Comparison of ENCODE assay signal across 2 cellular contexts in the genomic region with DNA sequence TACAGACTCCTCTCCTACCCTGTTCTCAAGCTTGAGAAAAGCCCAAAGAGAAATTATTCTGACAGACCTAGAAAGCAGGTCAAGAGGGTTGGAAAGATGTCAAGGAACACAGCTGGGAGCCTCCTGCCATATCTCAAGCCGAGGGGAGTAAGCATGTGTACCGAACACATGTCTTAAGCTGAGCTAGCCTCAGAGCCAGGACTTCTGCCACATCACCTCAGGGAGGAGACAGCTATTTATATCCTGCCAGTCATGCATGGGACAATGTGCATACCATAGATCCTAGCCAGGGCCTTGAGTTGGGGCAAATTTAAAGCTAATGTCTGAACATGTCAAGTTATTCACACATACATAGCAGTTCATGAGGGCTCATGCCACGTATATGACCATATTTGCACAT.
TF ChIP-seq lines count a peak whose summit lies in the region.

No MANE protein-coding gene starts in this region.

TF ChIP-seq in A549, 52 proteins besides CTCF, POLR2A, EP300 and RAD21 (continued from another document):
- TF ChIP-seq MAZ (IDR thresholded peaks at IDR 0.05; ENCODE audit: borderline replicate concordance, low read depth, low read length) (no peak), BHLHE40 (IDR thresholded peaks at IDR 0.05; ENCODE audit: low read depth, low read length) (no peak), HOXB13 (CRISPR knock-in tag; IDR thresholded peaks at IDR 0.05; ENCODE audit: low read depth) (no peak), HOXB5 (CRISPR knock-in tag; IDR thresholded peaks at IDR 0.05) (no peak), RCOR1 (IDR thresholded peaks at IDR 0.05; ENCODE audit: low read depth, low read length) (no peak)

TF ChIP-seq in HEK293T, 16 proteins besides CTCF, POLR2A, EP300 and RAD21 (continued from another document):
- no peak for TF ChIP-seq CTBP1 (IDR thresholded peaks at IDR 0.05; ENCODE audit: borderline replicate concordance)
